In genomic region chr12:121796855-121797751, GRCh38 we compare ENCODE assay signal across 8 cellular contexts. TPM values are rescaled to one million over a fixed set of nuclear protein-coding genes. Genes with fewer than 3 reads are reported as not detected.
DNase-seq lines count a peak whose midpoint lies in the region; ATAC-seq lines count a peak whose summit lies in the region.

No MANE protein-coding gene starts in this region.

- intact Hi-C loops in cardiac septum (cut with DNase I), result loop anchor here (5.0 to 10.0 kb wide), 2 partner anchors 170 to 228 kb away; partner anchors contain the start of genes BCL7A and ORAI1

- no peak for ATAC-seq in GM21529 (IDR thresholded peaks at IDR 0.05; ENCODE audit: unreplicated experiment)
- ATAC-seq in GM21737 (IDR thresholded peaks at IDR 0.05; ENCODE audit: unreplicated experiment), result no peak
- no peak for ATAC-seq in HG03108 (IDR thresholded peaks at IDR 0.05; ENCODE audit: unreplicated experiment)

- DNase-seq in ELR (ENCODE audit: low read depth) (peak; percentile 94), NCI-H2196 (lab: John Stamatoyannopoulos, UW; ENCODE audit: unreplicated experiment) (peak; percentile 96), amniotic stem cell (lab: John Stamatoyannopoulos, UW) (peak; percentile 76), cardiac septum (ENCODE audit: low spot score) (peak; percentile 96), occipital lobe (lab: John Stamatoyannopoulos, UW) (peak; percentile 75)

RNA-seq across cellular contexts. Expression of gene RHOF, which starts 3.6 kb away (rescaled TPM):
- total RNA-seq in cardiac septum, result 20.9 TPM
- 14.5 TPM for total RNA-seq in occipital lobe

RNA-seq across cellular contexts. Expression of gene SETD1B, which starts 6.7 kb away (rescaled TPM):
- total RNA-seq in cardiac septum (13.0 TPM), occipital lobe (2.3 TPM)
